In genomic region chr1:108411098-108411833, GRCh38 we compare ENCODE assay signal across 13 cellular contexts. TPM values are rescaled to one million over a fixed set of nuclear protein-coding genes. Genes with fewer than 3 reads are reported as not detected.
A peak's percentile ranks its signal among the peaks of the same experiment; 100 is the strongest.
DNase-seq lines count a peak whose midpoint lies in the region; ATAC-seq, FAIRE-seq and TF ChIP-seq lines count a peak whose summit lies in the region.
"Not testable (repeated sequence)": the region's sequence is repeated elsewhere in the genome, so short reads cannot be mapped to it uniquely, and the experiment has no call there.
"Had no signal": no experiment of that assay in that cellular context is flagged by ENCODE, and none has a peak within 500 bp of the region (broad histone marks: within the 10 kb centered on the region; RNA-seq: fewer than 3 reads in every experiment).

No MANE protein-coding gene starts in this region.

- no CpG with 5 or more reads among the region's 6 CpGs for WGBS in GM12878 (ENCODE audit: insufficient coverage, insufficient replicate concordance, low lambda C conversion rate, missing lambda C conversion rate)

- intact Hi-C loops in GM12878 (cut with micrococcal nuclease; ENCODE audit: unreplicated experiment): not testable (repeated sequence)

- TF ChIP-seq EP300 in GM12878 (IDR thresholded peaks at IDR 0.05; ENCODE audit: borderline replicate concordance in 1 of 2, control insufficient read depth in 1 of 2, low read depth in 2 of 2, low read length in 2 of 2): not testable (repeated sequence)

- H2AFZ ChIP-seq in GM12878 (ENCODE audit: control insufficient read depth, low read depth, low read length): not testable (repeated sequence)

- H3K4me1 ChIP-seq in GM12878 (ENCODE audit: control insufficient read depth, insufficient read depth, low read length): not testable (repeated sequence)

- H3K27ac ChIP-seq in GM12878 (ENCODE audit: control insufficient read depth, insufficient read depth): not testable (repeated sequence)

- ATAC-seq in GM18519 (IDR thresholded peaks at IDR 0.05; ENCODE audit: low FRiP score, unreplicated experiment) (peak; percentile 71), GM19351 (IDR thresholded peaks at IDR 0.05; ENCODE audit: unreplicated experiment) (peak; percentile 91), GM21360 (IDR thresholded peaks at IDR 0.05; ENCODE audit: unreplicated experiment) (peak; percentile 84), HG02870 (IDR thresholded peaks at IDR 0.05; ENCODE audit: unreplicated experiment) (peak; percentile 70), HG03159 (IDR thresholded peaks at IDR 0.05; ENCODE audit: unreplicated experiment) (peak; percentile 38), GM12878 (peak; percentile 87)

- RAD21 ChIA-PET in GM12878 (lab: Charles Lee; ENCODE audit: unreplicated experiment): not testable (repeated sequence)

- in situ Hi-C loops in GM12878 (cut with MboI): not testable (repeated sequence)

- not testable (repeated sequence) for H3K79me2 ChIP-seq in GM12878 (ENCODE audit: control insufficient read depth, insufficient read depth, low read length)

- DNase-seq in GM12878 (ENCODE audit: low read depth, low spot score): not testable (repeated sequence)

- FAIRE-seq in GM12878 (lab: Jason Lieb, UNC): peak; percentile 47

- POLR2A ChIA-PET in GM12878 (lab: Charles Lee): not testable (repeated sequence)

- H3K9me3 ChIP-seq in GM12878 (replicated peaks; ENCODE audit: control insufficient read depth, insufficient read depth, low read length): not testable (repeated sequence)

- not testable (repeated sequence) for H3K4me2 ChIP-seq in GM12878 (ENCODE audit: control insufficient read depth, insufficient read depth)

- H3K4me3 ChIP-seq in GM12878: not testable (repeated sequence)

- not testable (repeated sequence) for TF ChIP-seq POLR2A in GM12878 (IDR thresholded peaks at IDR 0.05; ENCODE audit: low read depth, low read length)

- H3K27me3 ChIP-seq in GM12878 (replicated peaks in 1 of 2; ENCODE audit: control insufficient read depth in 2 of 2, insufficient read depth in 2 of 2, low read length in 1 of 2): not testable (repeated sequence)

- CTCF ChIA-PET in GM12878 (lab: Yijun Ruan, JAX): not testable (repeated sequence)

- not testable (repeated sequence) for H3K36me3 ChIP-seq in GM12878 (ENCODE audit: control insufficient read depth in 2 of 2, insufficient read depth in 2 of 2, low read length in 1 of 2)

- SMC1A ChIA-PET in GM12878 (lab: Charles Lee; ENCODE audit: uncharacterized antibody, unreplicated experiment): not testable (repeated sequence)

- TF ChIP-seq CTCF in GM12878 (IDR thresholded peaks at IDR 0.05 in 2 of 3, conservative IDR thresholded peaks at IDR 0.05 in 1 of 3; ENCODE audit: control insufficient read depth in 2 of 3, extremely low read depth in 1 of 3, insufficient read depth in 1 of 3, low read depth in 3 of 3, low read length in 3 of 3): not testable (repeated sequence)

- TF ChIP-seq RAD21 in GM12878 (IDR thresholded peaks at IDR 0.05; ENCODE audit: insufficient read depth, low read depth, low read length): not testable (repeated sequence)

- not testable (repeated sequence) for BruUV-seq in GM12878 (replicated peaks; lab: Mats Ljungman, UMichigan)

- H3K9ac ChIP-seq in GM12878 (ENCODE audit: control insufficient read depth, insufficient read depth, low read length): not testable (repeated sequence)

- H4K20me1 ChIP-seq in GM12878 (ENCODE audit: control insufficient read depth, insufficient read depth): not testable (repeated sequence)

RNA-seq across cellular contexts. Expression of gene NBPF6, which starts 38.9 kb away (rescaled TPM):
- total RNA-seq in GM12878 (2013; cell fraction: nucleolus; rRNA removed): not detected in 2 replicates
- total RNA-seq in GM12878 (2014; rRNA removed) (not detected in 2 replicates), GM12878 (2014; rRNA removed; fragmentation: Illumina TruSeq; extraction: Trizol) (not detected in 2 replicates), GM12878 (2021) (not detected in 2 replicates)
- not detected for polyA plus RNA-seq in GM12878 (2011; ENCODE audit: low read depth)
- polyA plus RNA-seq in GM12878 (2011; rRNA removed) (not detected in 2 replicates), GM12878 (2014; fragmentation: Illumina TruSeq; extraction: Trizol) (not detected in 2 replicates), GM12878 (2014; fragmentation: Nextera tagmentation; extraction: Ambion mirVana) (not detected), GM12878 (2014; rRNA removed) (not detected in 2 replicates), GM12878 (2016; fragmentation: Nextera tagmentation; extraction: Ambion mirVana) (not detected)
- polyA plus RNA-seq in GM12878 (2011; cell fraction: cytosol; rRNA removed): not detected in 2 replicates
- not detected in 2 replicates for polyA plus RNA-seq in GM12878 (2011; cell fraction: nucleus; rRNA removed)
- polyA plus RNA-seq in GM12878 (2012): not detected in 2 replicates
- polyA minus RNA-seq in GM12878 (2011; rRNA and poly(A)+ RNA removed): not detected in 2 replicates
- polyA minus RNA-seq in GM12878 (2011; cell fraction: cytosol; rRNA and poly(A)+ RNA removed): not detected in 2 replicates
- not detected in 2 replicates for polyA minus RNA-seq in GM12878 (2011; cell fraction: nucleus; rRNA and poly(A)+ RNA removed)
- total RNA-seq: CD4-positive, alpha-beta T cell; CD8-positive, alpha-beta memory T cell; GM23338; H4; HFFc6 had no signal
- polyA plus RNA-seq: A549; CD14-positive monocyte; CD8-positive, alpha-beta memory T cell; GM23338 had no signal

Comparison
In these comparisons a context has a peak if more than half of its experiments do, and no peak if none do; other contexts are left out.
1. ATAC-seq: peak in every context shown above with its lines; median percentile 91 in GM19351; 87 in GM12878; 84 in GM21360; 71 in GM18519; 70 in HG02870; 38 in HG03159.